21 cellular contexts compared by ENCODE assay signal in genomic region chr6:140684776-140685550, GRCh38.
A peak's percentile ranks its signal among the peaks of the same experiment; 100 is the strongest.
DNase-seq lines count a peak whose midpoint lies in the region; ATAC-seq and TF ChIP-seq lines count a peak whose summit lies in the region.
"Had no signal": no experiment of that assay in that cellular context is flagged by ENCODE, and none has a peak within 500 bp of the region (broad histone marks: within the 10 kb centered on the region; RNA-seq: fewer than 3 reads in every experiment).

No MANE protein-coding gene starts in this region.

- no peak overlapping the region for H3K4me2 ChIP-seq in HCT116 (ENCODE audit: low read length)
- H3K4me2 ChIP-seq in osteoblast (ENCODE audit: insufficient read depth, low read length) = no peak overlapping the region
- H3K4me2 ChIP-seq: neural progenitor cell had no signal

- H3K4me3 ChIP-seq in HCT116 (replicated peaks in 1 of 2; ENCODE audit: low read depth in 1 of 2, low read length in 2 of 2) = no peak overlapping the region
- H3K4me3 ChIP-seq in SK-N-MC = no peak overlapping the region
- no peak overlapping the region for H3K4me3 ChIP-seq in osteoblast (ENCODE audit: insufficient read depth, low read length)
- H3K4me3 ChIP-seq: coronary artery, HAP-1, mucosa of descending colon, neural progenitor cell, tibial artery had no signal

- no peak for DNase-seq in HCT116 (ENCODE audit: low read depth, low spot score)
- peak; percentile 82 for DNase-seq in NCI-H2081 treated with DMSO at 0.1 percent for 48 hours (lab: John Stamatoyannopoulos, UW)
- no peak for DNase-seq in SK-N-MC (ENCODE audit: low read depth, low spot score)
- no peak for DNase-seq in osteoblast (ENCODE audit: insufficient read length, low spot score, missing footprints)
- no peak for DNase-seq in NCI-H524 (lab: John Stamatoyannopoulos, UW)
- no peak for DNase-seq in HCEC 1CT
- DNase-seq in NCI-H2196 treated with DMSO at 0.1 percent for 48 hours (lab: John Stamatoyannopoulos, UW; ENCODE audit: unreplicated experiment) = no peak
- DNase-seq: activated CD4-positive, alpha-beta T cell treated with anti-CD3 and anti-CD28 coated beads, Interleukin-2, amount 50 U/mL, for 1 hour; activated CD8-positive, alpha-beta memory T cell treated with anti-CD3 and anti-CD28 coated beads, Interleukin-2, amount 50 U/mL, for 4 hours; activated effector memory CD4-positive, alpha-beta T cell treated with Interleukin-2 at 50 U/mL for 16 hours; mucosa of descending colon; NCI-H1105 treated with DMSO at 0.1 percent for 48 hours; NCI-H226; OCI-M1; small intestine; stimulated activated CD4-positive, alpha-beta T cell treated with anti-CD3 and anti-CD28 coated beads, Interleukin-2, amount 100 ng/mL, for 48 hours; stimulated activated naive CD8-positive, alpha-beta T cell treated with anti-CD3 and anti-CD28 coated beads, Interleukin-15, Interleukin-2, amounts not matched to agents 100 U/mL and 50 U/mL, for 24 hours; tibial artery had no signal

- BruUV-seq in HCT116 (replicated peaks; lab: Mats Ljungman, UMichigan) = no TSS peak

- peak overlapping the region; percentile 3 for H2AFZ ChIP-seq in HCT116 (ENCODE audit: low read depth, low read length, poor library complexity, severe bottlenecking)
- peak overlapping the region; percentile 20 for H2AFZ ChIP-seq in osteoblast (ENCODE audit: low read length)
- H2AFZ ChIP-seq: neural progenitor cell had no signal

- no peak overlapping the region for H3K27ac ChIP-seq in HCT116 (ENCODE audit: low read depth, low read length)
- peak overlapping the region; percentile 21; the same call in 1 of the 2 replicates for H3K27ac ChIP-seq in SK-N-MC
- no peak overlapping the region for H3K27ac ChIP-seq in osteoblast (ENCODE audit: low read depth, low read length)
- H3K27ac ChIP-seq: coronary artery, neural progenitor cell, tibial artery had no signal

- H3K9ac ChIP-seq in HCT116 (ENCODE audit: low read length) (no peak overlapping the region), SK-N-MC (ENCODE audit: insufficient read length) (no peak overlapping the region)
- H3K9ac ChIP-seq: neural progenitor cell had no signal

- H3K9me3 ChIP-seq in HCT116 (ENCODE audit: control insufficient read depth in 1 of 2, insufficient read depth in 1 of 2, low read depth in 1 of 2, low read length in 2 of 2) (no peaks in the 10 kb centered on the region), SK-N-MC (ENCODE audit: low read depth, low read length) (no peaks in the 10 kb centered on the region), osteoblast (ENCODE audit: low read depth, low read length) (no peaks in the 10 kb centered on the region)
- H3K9me3 ChIP-seq: HAP-1, mucosa of descending colon, tibial artery had no signal

- TF ChIP-seq RAD21 in HCT116 (IDR thresholded peaks at IDR 0.05; ENCODE audit: low read depth) = no peak

- intact Hi-C loops in HCT116 (cut with micrococcal nuclease) = no loop called here

- H3K27me3 ChIP-seq in HCT116 (ENCODE audit: insufficient read depth, low read length) (no peaks in the 10 kb centered on the region), osteoblast (ENCODE audit: insufficient read depth, low read length) (no peaks in the 10 kb centered on the region)
- H3K27me3 ChIP-seq: neural progenitor cell, tibial artery had no signal

- TF ChIP-seq POLR2A in HCT116 (IDR thresholded peaks at IDR 0.05; ENCODE audit: borderline replicate concordance, extremely low read depth, insufficient read depth, insufficient read length) = no peak

- RAD21 ChIA-PET in HCT116 (lab: Charles Lee; ENCODE audit: low non-redundant PET in 1 of 2, low total read pairs in 2 of 2, uncharacterized antibody in 2 of 2, unreplicated experiment in 2 of 2) = no interaction called here

- no peaks in the 10 kb centered on the region for H3K36me3 ChIP-seq in HCT116 (ENCODE audit: control insufficient read depth in 1 of 2, insufficient read depth in 2 of 2, low read length in 2 of 2)
- no peaks in the 10 kb centered on the region for H3K36me3 ChIP-seq in SK-N-MC (ENCODE audit: insufficient read depth, low read length)
- no peaks in the 10 kb centered on the region for H3K36me3 ChIP-seq in osteoblast (ENCODE audit: insufficient read depth, low read length)
- H3K36me3 ChIP-seq: HAP-1, neural progenitor cell, tibial artery had no signal

- CTCF ChIA-PET in HCT116 (lab: Charles Lee) = no interaction called here

- POLR2A ChIA-PET in HCT116 (lab: Charles Lee) = no interaction called here

- peaks cover 3% of the 10 kb centered on the region; the same call in 1 of the 2 replicates for H3K9me2 ChIP-seq in HCT116 (ENCODE audit: insufficient read depth)

- H3K79me2 ChIP-seq in HCT116 (ENCODE audit: insufficient read depth, low read length) (no peaks in the 10 kb centered on the region), osteoblast (ENCODE audit: insufficient read depth, low read length) (no peaks in the 10 kb centered on the region)

- no peaks in the 10 kb centered on the region for H4K20me1 ChIP-seq in HCT116 (ENCODE audit: insufficient read depth)
- no peaks in the 10 kb centered on the region for H4K20me1 ChIP-seq in osteoblast (ENCODE audit: insufficient read depth, low read length)

- TF ChIP-seq CTCF in HCT116 (IDR thresholded peaks at IDR 0.05 in 2 of 3, conservative IDR thresholded peaks at IDR 0.05 in 1 of 3; ENCODE audit: borderline replicate concordance in 1 of 3, insufficient read depth in 1 of 3, low read depth in 2 of 3, low read length in 2 of 3) (no peak), osteoblast (IDR thresholded peaks at IDR 0.05; ENCODE audit: extremely low read depth, low read depth, low read length) (no peak)

- ATAC-seq in HCT116 = no peak
- ATAC-seq: mucosa of descending colon; stimulated activated naive CD8-positive, alpha-beta T cell treated with anti-CD3 and anti-CD28 coated beads, Interleukin-15, Interleukin-2, amounts not matched to agents 100 U/mL and 50 U/mL, for 24 hours had no signal

- H3K4me1 ChIP-seq in HCT116 (ENCODE audit: control insufficient read depth in 1 of 2, insufficient read depth in 2 of 2, low read length in 2 of 2) (no peaks in the 10 kb centered on the region), osteoblast (ENCODE audit: insufficient read depth, low read length) (no peaks in the 10 kb centered on the region)
- H3K4me1 ChIP-seq: HAP-1, neural progenitor cell had no signal

TF ChIP-seq in HCT116, 20 proteins besides CTCF, POLR2A, EP300 and RAD21:
- TF ChIP-seq ELF1 (IDR thresholded peaks at IDR 0.05; ENCODE audit: borderline replicate concordance, low read depth) = no peak
- TF ChIP-seq ZFX (IDR thresholded peaks at IDR 0.05) = no peak
- TF ChIP-seq CEBPB (IDR thresholded peaks at IDR 0.05; ENCODE audit: low read depth) = no peak
- TF ChIP-seq ZBTB33 (IDR thresholded peaks at IDR 0.05; ENCODE audit: extremely low read depth, insufficient replicate concordance, low read length) = no peak
- TF ChIP-seq EZH2phosphoT487 (IDR thresholded peaks at IDR 0.05; ENCODE audit: borderline replicate concordance) = no peak
- TF ChIP-seq REST (IDR thresholded peaks at IDR 0.05; ENCODE audit: low read depth) = no peak
- TF ChIP-seq EZH2 (IDR thresholded peaks at IDR 0.05) = no peak
- TF ChIP-seq YY1 (IDR thresholded peaks at IDR 0.05; ENCODE audit: extremely low read depth, insufficient replicate concordance, low read depth, low read length) = no peak
- TF ChIP-seq TCF7L2 (IDR thresholded peaks at IDR 0.05; ENCODE audit: borderline replicate concordance, extremely low read depth, insufficient read depth, insufficient read length) = no peak
